Comparison of ENCODE assay signal across 12 cellular contexts in genomic region chr5:172985596-172985995, GRCh38. TPM values are rescaled to one million over a fixed set of nuclear protein-coding genes. Genes with fewer than 3 reads are reported as not detected.
DNase-seq lines count a peak whose midpoint lies in the region; ATAC-seq and TF ChIP-seq lines count a peak whose summit lies in the region.
"Had no signal": no experiment of that assay in that cellular context is flagged by ENCODE, and none has a peak within 500 bp of the region (broad histone marks: within the 10 kb centered on the region; RNA-seq: fewer than 3 reads in every experiment).

No MANE protein-coding gene starts in this region.

- CTCF ChIA-PET in activated CD4-positive, alpha-beta T cell treated with anti-CD3 and anti-CD28 coated beads, Interleukin-2, amount 10 ng/mL, durations not matched to agents 7 days and 5 days (lab: Charles Lee), result no interaction called here

- peaks cover 40% of the 10 kb centered on the region for H3K4me1 Mint-ChIP-seq in activated CD4-positive, alpha-beta T cell treated with anti-CD3 and anti-CD28 coated beads, Interleukin-2, amount 10 ng/mL, durations not matched to agents 7 days and 5 days

- DNase-seq in activated CD4-positive, alpha-beta T cell treated with anti-CD3 and anti-CD28 coated beads, Interleukin-2, amount 10 ng/mL, durations not matched to agents 7 days and 5 days, result no peak
- DNase-seq in activated CD4-positive, alpha-beta T cell treated with anti-CD3 and anti-CD28 coated beads for 4 hours, result no peak
- DNase-seq in SK-N-MC (ENCODE audit: low read depth, low spot score), result no peak
- DNase-seq in smooth muscle cell (lab: John Stamatoyannopoulos, UW; ENCODE audit: unreplicated experiment), result no peak
- DNase-seq in ACHN, result no peak
- DNase-seq in activated CD8-positive, alpha-beta memory T cell treated with anti-CD3 and anti-CD28 coated beads, Interleukin-2, amount 50 U/mL, for 4 hours, result no peak
- DNase-seq: anterior cingulate cortex, BE2C, Right ventricle myocardium superior had no signal

- H3K79me2 ChIP-seq in smooth muscle cell (ENCODE audit: low read depth), result peaks cover 62% of the 10 kb centered on the region

- TF ChIP-seq CTCF in smooth muscle cell (IDR thresholded peaks at IDR 0.05; ENCODE audit: borderline replicate concordance, insufficient read depth, poor library complexity, severe bottlenecking), result no peak

- H3K36me3 ChIP-seq in SK-N-MC (ENCODE audit: insufficient read depth, low read length), result peaks cover 18% of the 10 kb centered on the region
- H3K36me3 ChIP-seq in smooth muscle cell (ENCODE audit: low read depth), result no peaks in the 10 kb centered on the region

- peak overlapping the region; percentile 93 for H3K4me2 ChIP-seq in smooth muscle cell

- peak; percentile 23 for ATAC-seq in esophagus mucosa
- no peak for ATAC-seq in GM21360 (IDR thresholded peaks at IDR 0.05; ENCODE audit: unreplicated experiment)
- ATAC-seq: left lobe of liver had no signal

- peak overlapping the region; percentile 97 for H3K4me3 Mint-ChIP-seq in activated CD4-positive, alpha-beta T cell treated with anti-CD3 and anti-CD28 coated beads, Interleukin-2, amount 10 ng/mL, durations not matched to agents 7 days and 5 days

- POLR2A ChIA-PET in activated CD4-positive, alpha-beta T cell treated with anti-CD3 and anti-CD28 coated beads, Interleukin-2, amount 10 ng/mL, durations not matched to agents 7 days and 5 days (lab: Charles Lee), result no interaction called here

- in situ Hi-C loops in ACHN (cut with HindIII; ENCODE audit: low pct_ligation_motif_present, low pct_unique_long_range_greater_than_20kb, low sequenced_read_pairs), result no loop called here

- H3K4me3 ChIP-seq in SK-N-MC, result peak overlapping the region; percentile 94
- peak overlapping the region; percentile 73 for H3K4me3 ChIP-seq in smooth muscle cell

- no peaks in the 10 kb centered on the region for H3K27me3 ChIP-seq in smooth muscle cell (ENCODE audit: low read depth)
- H3K27me3 ChIP-seq: BE2C had no signal

- H3K36me3 Mint-ChIP-seq in activated CD4-positive, alpha-beta T cell treated with anti-CD3 and anti-CD28 coated beads, Interleukin-2, amount 10 ng/mL, durations not matched to agents 7 days and 5 days (ENCODE audit: low read depth), result peaks cover 35% of the 10 kb centered on the region

- no peaks in the 10 kb centered on the region for H3F3A ChIP-seq in smooth muscle cell (ENCODE audit: low read depth)

- no peak overlapping the region for H2AFZ ChIP-seq in smooth muscle cell (ENCODE audit: low read depth)

- no peak overlapping the region for H3K9ac ChIP-seq in SK-N-MC (ENCODE audit: insufficient read length)
- no peak overlapping the region for H3K9ac ChIP-seq in smooth muscle cell (ENCODE audit: low read depth)

- H3K9me3 ChIP-seq in SK-N-MC (ENCODE audit: low read depth, low read length) (no peaks in the 10 kb centered on the region), smooth muscle cell (replicated peaks; ENCODE audit: low read depth) (no peaks in the 10 kb centered on the region)
- H3K9me3 ChIP-seq: BE2C had no signal

- no peaks in the 10 kb centered on the region for H3K4me1 ChIP-seq in smooth muscle cell (ENCODE audit: low read depth)

- peak overlapping the region; percentile 34 for H3K27ac Mint-ChIP-seq in activated CD4-positive, alpha-beta T cell treated with anti-CD3 and anti-CD28 coated beads, Interleukin-2, amount 10 ng/mL, durations not matched to agents 7 days and 5 days

- H3K27ac ChIP-seq in SK-N-MC (no peak overlapping the region), smooth muscle cell (ENCODE audit: low read depth) (peak overlapping the region; percentile 53)

- no peaks in the 10 kb centered on the region for H3K27me3 Mint-ChIP-seq in activated CD4-positive, alpha-beta T cell treated with anti-CD3 and anti-CD28 coated beads, Interleukin-2, amount 10 ng/mL, durations not matched to agents 7 days and 5 days

- H3K9me3 Mint-ChIP-seq in activated CD4-positive, alpha-beta T cell treated with anti-CD3 and anti-CD28 coated beads, Interleukin-2, amount 10 ng/mL, durations not matched to agents 7 days and 5 days, result no peaks in the 10 kb centered on the region

- H4K20me1 ChIP-seq in smooth muscle cell (ENCODE audit: low read depth), result peaks cover 39% of the 10 kb centered on the region

RNA-seq across cellular contexts. Expression of gene ATP6V0E1, which starts 2.0 kb away (rescaled TPM):
- total RNA-seq in activated CD4-positive, alpha-beta T cell treated with anti-CD3 and anti-CD28 coated beads, Interleukin-2, amount 10 ng/mL, durations not matched to agents 7 days and 5 days, result 100 to 1,000 TPM; 168 to 192 TPM
- total RNA-seq in esophagus mucosa, result 121 TPM
- 201 and 247 TPM in 2 replicates for total RNA-seq in smooth muscle cell
- 431 and 445 TPM in 2 replicates for polyA plus RNA-seq in smooth muscle cell

RNA-seq across cellular contexts. Expression of gene RPL26L1, which starts 26.4 kb away (rescaled TPM):
- total RNA-seq in activated CD4-positive, alpha-beta T cell treated with anti-CD3 and anti-CD28 coated beads, Interleukin-2, amount 10 ng/mL, durations not matched to agents 7 days and 5 days, result 10 to 100 TPM; 39.9 to 44.3 TPM
- total RNA-seq in esophagus mucosa (40.9 TPM), smooth muscle cell (75.5 and 83.2 TPM in 2 replicates)
- 83.0 and 99.6 TPM in 2 replicates for polyA plus RNA-seq in smooth muscle cell
